Comparison of ENCODE assay signal across 13 cellular contexts in genomic region chr6:84652356-84653026, GRCh38.
A peak's percentile ranks its signal among the peaks of the same experiment; 100 is the strongest.
DNase-seq lines count a peak whose midpoint lies in the region; ATAC-seq, FAIRE-seq and TF ChIP-seq lines count a peak whose summit lies in the region.
"Had no signal": no experiment of that assay in that cellular context is flagged by ENCODE, and none has a peak within 500 bp of the region (broad histone marks: within the 10 kb centered on the region; RNA-seq: fewer than 3 reads in every experiment).

No MANE protein-coding gene starts in this region.

- no peaks in the 10 kb centered on the region for H3K79me2 ChIP-seq in astrocyte (ENCODE audit: insufficient read depth, low read length)

- H3K27me3 ChIP-seq in A673 (replicated peaks; ENCODE audit: insufficient read depth, low read depth, low read length, poor library complexity) (no peaks in the 10 kb centered on the region), astrocyte (ENCODE audit: insufficient read depth, low read length) (no peaks in the 10 kb centered on the region)
- H3K27me3 ChIP-seq in CD4-positive, alpha-beta memory T cell (ENCODE audit: insufficient read depth, low read length): no peaks in the 10 kb centered on the region

- H3K27ac ChIP-seq in A673 (ENCODE audit: low read depth, low read length, poor library complexity, severe bottlenecking): no peak overlapping the region
- H3K27ac ChIP-seq in astrocyte (ENCODE audit: low read depth, low read length): peak overlapping the region; percentile 69
- no peak overlapping the region for H3K27ac ChIP-seq in CD4-positive, alpha-beta memory T cell (ENCODE audit: low read depth, low read length)

- peaks cover 3% of the 10 kb centered on the region for H3K9me3 Mint-ChIP-seq in astrocyte (ENCODE audit: unreplicated experiment)
- peaks cover 0 to 6% (median 1%) of the 10 kb centered on the region in 8 donors for H3K9me3 Mint-ChIP-seq in CD4-positive, alpha-beta memory T cell
- H3K9me3 Mint-ChIP-seq: activated CD4-positive, alpha-beta T cell treated with anti-CD3 and anti-CD28 coated beads, Interleukin-2, amount 10 ng/mL, durations not matched to agents 24 days and 14 days had no signal

- peaks cover 25% of the 10 kb centered on the region for H3K4me1 Mint-ChIP-seq in astrocyte (ENCODE audit: low read depth, unreplicated experiment)
- no peaks in the 10 kb centered on the region for H3K4me1 Mint-ChIP-seq in CD4-positive, alpha-beta memory T cell
- H3K4me1 Mint-ChIP-seq: activated CD4-positive, alpha-beta T cell treated with anti-CD3 and anti-CD28 coated beads, Interleukin-2, amount 10 ng/mL, durations not matched to agents 24 days and 14 days had no signal

- intact Hi-C loops in A673 (cut with micrococcal nuclease; ENCODE audit: unreplicated experiment): no loop called here
- intact Hi-C loops in CD4-positive, alpha-beta memory T cell (cut with micrococcal nuclease): no loop called here

- CTCF ChIA-PET in A673 (lab: Charles Lee): no interaction called here
- CTCF ChIA-PET in CD4-positive, alpha-beta memory T cell (lab: Charles Lee; ENCODE audit: partially characterized antibody): no interaction called here

- no peak for TF ChIP-seq CTCF in A673 (conservative IDR thresholded peaks at IDR 0.05; ENCODE audit: low read depth, low read length)
- no peak for TF ChIP-seq CTCF in astrocyte (IDR thresholded peaks at IDR 0.05; ENCODE audit: insufficient read depth, low read depth, low read length)

- H3K4me1 ChIP-seq in A673 (ENCODE audit: insufficient read depth, low read length, poor library complexity, severe bottlenecking) (no peaks in the 10 kb centered on the region), astrocyte (ENCODE audit: insufficient read depth, low read length) (peaks cover 15% of the 10 kb centered on the region)
- H3K4me1 ChIP-seq in CD4-positive, alpha-beta memory T cell (ENCODE audit: insufficient read depth, low read length): no peaks in the 10 kb centered on the region

- H3K4me3 Mint-ChIP-seq in astrocyte (ENCODE audit: unreplicated experiment): no peak overlapping the region
- no peak overlapping the region for H3K4me3 Mint-ChIP-seq in CD4-positive, alpha-beta memory T cell
- H3K4me3 Mint-ChIP-seq: activated CD4-positive, alpha-beta T cell treated with anti-CD3 and anti-CD28 coated beads, Interleukin-2, amount 10 ng/mL, durations not matched to agents 24 days and 14 days had no signal

- no peak overlapping the region for H2AFZ ChIP-seq in astrocyte (ENCODE audit: low read depth, low read length)

- FAIRE-seq in astrocyte (lab: Jason Lieb, UNC): peak; percentile 85
- FAIRE-seq: GM19239 had no signal

- H3K4me2 ChIP-seq in astrocyte (ENCODE audit: low read length): peak overlapping the region; percentile 74

- peaks cover 2% of the 10 kb centered on the region for H3K36me3 Mint-ChIP-seq in astrocyte (ENCODE audit: low read depth, unreplicated experiment)
- H3K36me3 Mint-ChIP-seq in CD4-positive, alpha-beta memory T cell: no peaks in the 10 kb centered on the region

- peak overlapping the region; percentile 90 for H3K27ac Mint-ChIP-seq in astrocyte (ENCODE audit: unreplicated experiment)
- H3K27ac Mint-ChIP-seq in CD4-positive, alpha-beta memory T cell: no peak overlapping the region
- H3K27ac Mint-ChIP-seq: activated CD4-positive, alpha-beta T cell treated with anti-CD3 and anti-CD28 coated beads, Interleukin-2, amount 10 ng/mL, durations not matched to agents 24 days and 14 days had no signal

- H3K27me3 Mint-ChIP-seq in astrocyte (ENCODE audit: low read depth, unreplicated experiment): no peaks in the 10 kb centered on the region
- H3K27me3 Mint-ChIP-seq in CD4-positive, alpha-beta memory T cell: no peaks in the 10 kb centered on the region
- H3K27me3 Mint-ChIP-seq: activated CD4-positive, alpha-beta T cell treated with anti-CD3 and anti-CD28 coated beads, Interleukin-2, amount 10 ng/mL, durations not matched to agents 24 days and 14 days had no signal

- no TSS peak for BruUV-seq in A673 (replicated peaks; lab: Mats Ljungman, UMichigan)

- ATAC-seq in GM18907 (IDR thresholded peaks at IDR 0.05; ENCODE audit: unreplicated experiment) (no peak), GM21619 (IDR thresholded peaks at IDR 0.05; ENCODE audit: unreplicated experiment) (no peak)

- peak overlapping the region; percentile 35 for H3K9ac ChIP-seq in astrocyte (ENCODE audit: low read length)

- H3K4me3 ChIP-seq in A673 (ENCODE audit: low read depth, low read length, poor library complexity, severe bottlenecking): no peak overlapping the region
- H3K4me3 ChIP-seq in astrocyte (ENCODE audit: insufficient read depth, low read depth, low read length): no peak overlapping the region
- H3K4me3 ChIP-seq in CD4-positive, alpha-beta memory T cell (ENCODE audit: low read length in 2 of 2): no peak overlapping the region

- H3K9me3 ChIP-seq in A673 (ENCODE audit: low read depth, low read length, poor library complexity, severe bottlenecking): no peaks in the 10 kb centered on the region
- no peaks in the 10 kb centered on the region for H3K9me3 ChIP-seq in astrocyte (ENCODE audit: insufficient read depth, low read depth, low read length)
- no peaks in the 10 kb centered on the region for H3K9me3 ChIP-seq in CD4-positive, alpha-beta memory T cell (ENCODE audit: control insufficient read depth in 1 of 2, low read length in 2 of 2)

- H4K20me1 ChIP-seq in astrocyte (ENCODE audit: insufficient read depth, low read length): no peaks in the 10 kb centered on the region

- POLR2A ChIA-PET in A673 (lab: Charles Lee; ENCODE audit: low non-redundant PET): no interaction called here
- POLR2A ChIA-PET in CD4-positive, alpha-beta memory T cell (lab: Charles Lee; ENCODE audit: partially characterized antibody): no interaction called here

- DNase-seq in A673 (ENCODE audit: low spot score) (peak; percentile 70), HS-27A (ENCODE audit: low read depth) (peak; percentile 81), astrocyte (ENCODE audit: low read depth) (peak; percentile 92), iris pigment epithelial cell (ENCODE audit: low read depth) (peak; percentile 97), HT-29 (ENCODE audit: low spot score) (no peak)
- DNase-seq in CD4-positive, alpha-beta memory T cell: no peak
- DNase-seq: activated CD4-positive, alpha-beta T cell treated with anti-CD3 and anti-CD28 coated beads, Interleukin-2, amount 10 ng/mL, durations not matched to agents 24 days and 14 days; activated naive CD4-positive, alpha-beta T cell; C1 segment of cervical spinal cord; stimulated activated naive CD4-positive, alpha-beta T cell had no signal

- H3K36me3 ChIP-seq in A673 (ENCODE audit: insufficient read depth, low read length, poor library complexity, severe bottlenecking) (no peaks in the 10 kb centered on the region), astrocyte (ENCODE audit: insufficient read depth, low read length) (no peaks in the 10 kb centered on the region)
- H3K36me3 ChIP-seq in CD4-positive, alpha-beta memory T cell (ENCODE audit: insufficient read depth, low read length): no peaks in the 10 kb centered on the region

Comparison
In these comparisons a context has a peak if more than half of its experiments do, and no peak if none do; other contexts are left out.
1. DNase-seq: peak in A673 (single experiment), HS-27A (single experiment), astrocyte (single experiment) and iris pigment epithelial cell (single experiment); none in HT-29 (single experiment) and CD4-positive, alpha-beta memory T cell (0 of 5).